Comparison of ENCODE assay signal across 10 cellular contexts in genomic region chr3:155676252-155676981, GRCh38.
DNase-seq lines count a peak whose midpoint lies in the region; ATAC-seq and TF ChIP-seq lines count a peak whose summit lies in the region.
"Had no signal": no experiment of that assay in that cellular context is flagged by ENCODE, and none has a peak within 500 bp of the region (broad histone marks: within the 10 kb centered on the region; RNA-seq: fewer than 3 reads in every experiment).

No MANE protein-coding gene starts in this region.

- H3K36me3 ChIP-seq in stomach: no peaks in the 10 kb centered on the region

- no peak for TF ChIP-seq CTCF in astrocyte of the spinal cord (IDR thresholded peaks at IDR 0.05; ENCODE audit: low read depth, low read length)
- TF ChIP-seq CTCF in stomach (IDR thresholded peaks at IDR 0.05): no peak

- TF ChIP-seq POLR2A in stomach (IDR thresholded peaks at IDR 0.05): no peak

- no peak for TF ChIP-seq EP300 in stomach (IDR thresholded peaks at IDR 0.05)

- DNase-seq in HEK293T (ENCODE audit: extremely low spot score) (peak; percentile 46), astrocyte of the spinal cord (ENCODE audit: low read depth, low spot score) (peak; percentile 62), islet precursor cell (peak; percentile 90), stomach (peak; percentile 43), NCI-H510A treated with DMSO at 0.1 percent for 48 hours (lab: John Stamatoyannopoulos, UW) (no peak)
- no peak for DNase-seq in stimulated activated naive CD4-positive, alpha-beta T cell (lab: John Stamatoyannopoulos, UW)
- DNase-seq: SW 1271 had no signal

- CTCF ChIA-PET in HEK293T (lab: Yijun Ruan, JAX): interaction anchor here (1.5 kb wide), 1 partner anchor 26 kb away, joined by 4 read pairs; no protein-coding TSS in a partner anchor

- H3K4me3 ChIP-seq in astrocyte of the spinal cord (ENCODE audit: low read depth, low read length) (peak overlapping the region; percentile 13), stomach (peak overlapping the region; percentile 30 to 38 (median 32))

- in situ Hi-C loops in astrocyte of the spinal cord (cut with HindIII; ENCODE audit: low sequenced_read_pairs): no loop called here

- H3K9me3 ChIP-seq in stomach: no peaks in the 10 kb centered on the region

- no peaks in the 10 kb centered on the region for H3K27me3 ChIP-seq in stomach

- H3K27ac ChIP-seq in stomach: no peak overlapping the region

- intact Hi-C loops in stomach (cut with DNase I; ENCODE audit: low total_unique reads): no loop called here

- WGBS in stomach, 5 donors: 13 to 41% (median 20%) methylated on average over 14 of the region's 14 CpGs

- POLR2A ChIA-PET in HEK293T (lab: Yijun Ruan, JAX): no interaction called here

- ATAC-seq in HG02840 (IDR thresholded peaks at IDR 0.05; ENCODE audit: low FRiP score, unreplicated experiment) (no peak), GM21367 (IDR thresholded peaks at IDR 0.05; ENCODE audit: unreplicated experiment) (no peak)
- ATAC-seq: natural killer cell treated with Interleukin-12 subunit alpha and Interleukin-12 subunit beta and Interleukin-15 and Interleukin-18, amount 100 ng/mL, for 72 hours had no signal

- peaks cover 0 to 9% (median 3%) of the 10 kb centered on the region in 4 donors for H3K4me1 ChIP-seq in stomach

TF ChIP-seq in HEK293T, 16 proteins besides CTCF, POLR2A, EP300 and RAD21:
- TF ChIP-seq L3MBTL2 (conservative IDR thresholded peaks at IDR 0.05) (0 out of 2 replicates have a peak, but pooled peaks have one; percentile 13), ZNF384 (IDR thresholded peaks at IDR 0.05) (no peak)

Comparison
In these comparisons a context has a peak if more than half of its experiments do, and no peak if none do; other contexts are left out.
1. DNase-seq: peak in HEK293T (single experiment), astrocyte of the spinal cord (single experiment), islet precursor cell (single experiment) and stomach (single experiment); none in stimulated activated naive CD4-positive, alpha-beta T cell (0 of 6) and NCI-H510A treated with DMSO at 0.1 percent for 48 hours (single experiment).